ENCODE assay signal across 1 cellular context in the genomic region with DNA sequence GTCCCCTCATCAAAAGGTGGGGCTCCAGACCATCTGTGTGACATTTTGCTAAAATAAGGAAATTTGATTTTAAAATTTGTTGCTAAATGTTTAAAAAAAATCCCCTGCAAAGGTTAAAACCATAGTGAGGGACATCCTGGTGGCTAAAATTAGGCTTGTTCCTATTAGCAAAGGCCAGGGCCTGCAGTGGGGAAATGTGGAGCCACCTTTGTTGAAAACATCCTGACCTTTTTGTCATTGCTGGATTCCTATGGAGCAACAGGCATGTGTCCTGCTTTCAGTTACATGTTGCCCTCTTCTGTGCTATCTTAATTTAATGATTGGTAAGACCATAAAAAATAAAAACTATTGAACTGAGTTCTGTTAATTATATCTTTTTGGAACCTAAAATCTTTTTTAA.
TF ChIP-seq lines count a peak whose summit lies in the region.

No MANE protein-coding gene starts in this region.

TF ChIP-seq in GM23338, 12 proteins besides CTCF, POLR2A, EP300 and RAD21 (continued from another document):
- TF ChIP-seq JUNB (IDR thresholded peaks at IDR 0.05; ENCODE audit: unreplicated experiment): no peak
